1 cellular context compared by ENCODE assay signal in the genomic region with DNA sequence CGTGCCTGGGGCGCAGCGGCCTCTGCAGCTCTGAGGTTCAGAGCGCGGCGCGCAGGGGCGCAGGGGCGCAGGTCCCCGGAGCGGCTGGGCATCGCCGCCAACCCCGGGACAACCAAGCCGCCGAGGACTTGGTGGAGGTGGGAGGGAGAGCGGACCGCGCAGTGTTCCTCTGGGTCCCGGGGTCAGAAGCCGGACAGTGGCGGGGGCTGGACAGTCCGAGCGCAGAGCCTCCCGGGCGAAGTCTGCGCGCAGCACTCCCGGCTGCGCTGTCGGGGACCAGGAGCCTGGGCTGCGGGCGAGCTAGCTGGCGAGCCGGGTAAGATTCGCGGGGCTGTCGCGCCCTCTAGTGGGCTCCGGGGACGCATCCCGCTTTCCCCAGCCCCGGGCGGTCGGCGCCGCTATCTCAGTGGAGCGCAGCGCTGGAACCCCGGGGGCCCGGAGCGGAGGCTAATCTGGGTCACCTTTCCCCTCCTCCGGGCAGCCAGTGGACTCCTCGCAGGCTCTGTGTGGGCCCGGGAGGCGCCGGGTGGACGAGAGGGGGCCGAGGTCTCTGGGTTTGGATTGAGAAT.
TF ChIP-seq lines count a peak whose summit lies in the region.

No MANE protein-coding gene starts in this region.

TF ChIP-seq in K562, 482 proteins besides CTCF, POLR2A, EP300 and RAD21 (continued from another document):
- no peak for TF ChIP-seq KLF13 (tag; IDR thresholded peaks at IDR 0.05; ENCODE audit: borderline replicate concordance, low read depth)
- TF ChIP-seq, protein P1, sequence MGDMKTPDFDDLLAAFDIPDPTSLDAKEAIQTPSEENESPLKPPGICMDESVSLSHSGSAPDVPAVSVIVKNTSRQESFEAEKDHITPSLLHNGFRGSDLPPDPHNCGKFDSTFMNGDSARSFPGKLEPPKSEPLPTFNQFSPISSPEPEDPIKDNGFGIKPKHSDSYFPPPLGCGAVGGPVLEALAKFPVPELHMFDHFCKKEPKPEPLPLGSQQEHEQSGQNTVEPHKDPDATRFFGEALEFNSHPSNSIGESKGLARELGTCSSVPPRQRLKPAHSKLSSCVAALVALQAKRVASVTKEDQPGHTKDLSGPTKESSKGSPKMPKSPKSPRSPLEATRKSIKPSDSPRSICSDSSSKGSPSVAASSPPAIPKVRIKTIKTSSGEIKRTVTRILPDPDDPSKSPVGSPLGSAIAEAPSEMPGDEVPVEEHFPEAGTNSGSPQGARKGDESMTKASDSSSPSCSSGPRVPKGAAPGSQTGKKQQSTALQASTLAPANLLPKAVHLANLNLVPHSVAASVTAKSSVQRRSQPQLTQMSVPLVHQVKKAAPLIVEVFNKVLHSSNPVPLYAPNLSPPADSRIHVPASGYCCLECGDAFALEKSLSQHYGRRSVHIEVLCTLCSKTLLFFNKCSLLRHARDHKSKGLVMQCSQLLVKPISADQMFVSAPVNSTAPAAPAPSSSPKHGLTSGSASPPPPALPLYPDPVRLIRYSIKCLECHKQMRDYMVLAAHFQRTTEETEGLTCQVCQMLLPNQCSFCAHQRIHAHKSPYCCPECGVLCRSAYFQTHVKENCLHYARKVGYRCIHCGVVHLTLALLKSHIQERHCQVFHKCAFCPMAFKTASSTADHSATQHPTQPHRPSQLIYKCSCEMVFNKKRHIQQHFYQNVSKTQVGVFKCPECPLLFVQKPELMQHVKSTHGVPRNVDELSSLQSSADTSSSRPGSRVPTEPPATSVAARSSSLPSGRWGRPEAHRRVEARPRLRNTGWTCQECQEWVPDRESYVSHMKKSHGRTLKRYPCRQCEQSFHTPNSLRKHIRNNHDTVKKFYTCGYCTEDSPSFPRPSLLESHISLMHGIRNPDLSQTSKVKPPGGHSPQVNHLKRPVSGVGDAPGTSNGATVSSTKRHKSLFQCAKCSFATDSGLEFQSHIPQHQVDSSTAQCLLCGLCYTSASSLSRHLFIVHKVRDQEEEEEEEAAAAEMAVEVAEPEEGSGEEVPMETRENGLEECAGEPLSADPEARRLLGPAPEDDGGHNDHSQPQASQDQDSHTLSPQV (IDR thresholded peaks at IDR 0.05): no peak
- no peak for TF ChIP-seq NFRKB (IDR thresholded peaks at IDR 0.05; ENCODE audit: low read depth)
- TF ChIP-seq CHD4 (IDR thresholded peaks at IDR 0.05; ENCODE audit: insufficient read depth, insufficient replicate concordance, low read depth, low read length, poor library complexity, severe bottlenecking): no peak
- 0 out of 4 replicates have a peak, but pooled peaks of 1 of the 2 experiments have one; percentile 48 for TF ChIP-seq UBTF (IDR thresholded peaks at IDR 0.05; ENCODE audit: borderline replicate concordance in 1 of 2, low read depth in 2 of 2, low read length in 2 of 2)
- no peak for TF ChIP-seq ZNF121 (CRISPR knock-in tag; conservative IDR thresholded peaks at IDR 0.05)
- 0 out of 2 replicates have a peak, but pooled peaks have one; percentile 20 for TF ChIP-seq RBFOX2 (IDR thresholded peaks at IDR 0.05; ENCODE audit: low read depth, low read length)
- no peak for TF ChIP-seq RHOXF2B (CRISPR knock-in tag; conservative IDR thresholded peaks at IDR 0.05)
- no peak for TF ChIP-seq GTF2B (IDR thresholded peaks at IDR 0.05; ENCODE audit: extremely low read depth, insufficient read length)
- no peak for TF ChIP-seq HMBOX1 (IDR thresholded peaks at IDR 0.05)
- no peak for TF ChIP-seq RNF2 (IDR thresholded peaks at IDR 0.05)
- peak; percentile 71; the same call in 1 of the 2 replicates for TF ChIP-seq STAG1 (CRISPR knock-in tag; IDR thresholded peaks at IDR 0.05; ENCODE audit: borderline replicate concordance)
- TF ChIP-seq ZNF778 (CRISPR knock-in tag; IDR thresholded peaks at IDR 0.05): no peak
- TF ChIP-seq NFIX (CRISPR knock-in tag; IDR thresholded peaks at IDR 0.05; ENCODE audit: low read depth): no peak
- TF ChIP-seq, protein P2, sequence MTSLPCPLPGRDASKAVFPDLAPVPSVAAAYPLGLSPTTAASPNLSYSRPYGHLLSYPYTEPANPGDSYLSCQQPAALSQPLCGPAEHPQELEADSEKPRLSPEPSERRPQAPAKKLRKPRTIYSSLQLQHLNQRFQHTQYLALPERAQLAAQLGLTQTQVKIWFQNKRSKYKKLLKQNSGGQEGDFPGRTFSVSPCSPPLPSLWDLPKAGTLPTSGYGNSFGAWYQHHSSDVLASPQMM (CRISPR knock-in tag; IDR thresholded peaks at IDR 0.05): no peak
- TF ChIP-seq ZBTB8A (IDR thresholded peaks at IDR 0.05; ENCODE audit: partially characterized antibody): no peak
- no peak for TF ChIP-seq ZBTB34 (CRISPR knock-in tag; IDR thresholded peaks at IDR 0.05)
- TF ChIP-seq PCBP1 (IDR thresholded peaks at IDR 0.05; ENCODE audit: low read depth, low read length, poor library complexity, severe bottlenecking): peak; percentile 7
- TF ChIP-seq CEBPG (CRISPR knock-in tag; IDR thresholded peaks at IDR 0.05): no peak
- TF ChIP-seq CEBPG (tag; conservative IDR thresholded peaks at IDR 0.05 in 1 of 2, IDR thresholded peaks at IDR 0.05 in 1 of 2): no peak
- no peak for TF ChIP-seq TAF9B (IDR thresholded peaks at IDR 0.05; ENCODE audit: partially characterized antibody)
- peak; percentile 60 for TF ChIP-seq SMC3 (conservative IDR thresholded peaks at IDR 0.05; ENCODE audit: insufficient read depth, low read depth, low read length)
- no peak for TF ChIP-seq SNAPC5 (CRISPR knock-in tag; IDR thresholded peaks at IDR 0.05)
- no peak for TF ChIP-seq MIER1 (IDR thresholded peaks at IDR 0.05; ENCODE audit: low read depth)
- TF ChIP-seq RFX5 (IDR thresholded peaks at IDR 0.05; ENCODE audit: low read depth, low read length): no peak
- TF ChIP-seq FOXM1 (IDR thresholded peaks at IDR 0.05; ENCODE audit: low read depth): no peak
- no peak for TF ChIP-seq FOXM1 (CRISPR knock-in tag; IDR thresholded peaks at IDR 0.05; ENCODE audit: low read depth)
- TF ChIP-seq TAL1 (IDR thresholded peaks at IDR 0.05): no peak
- TF ChIP-seq SMARCE1 (IDR thresholded peaks at IDR 0.05): no peak
- no peak for TF ChIP-seq ZNF384 (IDR thresholded peaks at IDR 0.05; ENCODE audit: low read depth, low read length)
- TF ChIP-seq DMBX1 (CRISPR knock-in tag; IDR thresholded peaks at IDR 0.05; ENCODE audit: borderline replicate concordance): no peak
- TF ChIP-seq TSHZ1 (CRISPR knock-in tag; IDR thresholded peaks at IDR 0.05): no peak
- TF ChIP-seq, protein P3, sequence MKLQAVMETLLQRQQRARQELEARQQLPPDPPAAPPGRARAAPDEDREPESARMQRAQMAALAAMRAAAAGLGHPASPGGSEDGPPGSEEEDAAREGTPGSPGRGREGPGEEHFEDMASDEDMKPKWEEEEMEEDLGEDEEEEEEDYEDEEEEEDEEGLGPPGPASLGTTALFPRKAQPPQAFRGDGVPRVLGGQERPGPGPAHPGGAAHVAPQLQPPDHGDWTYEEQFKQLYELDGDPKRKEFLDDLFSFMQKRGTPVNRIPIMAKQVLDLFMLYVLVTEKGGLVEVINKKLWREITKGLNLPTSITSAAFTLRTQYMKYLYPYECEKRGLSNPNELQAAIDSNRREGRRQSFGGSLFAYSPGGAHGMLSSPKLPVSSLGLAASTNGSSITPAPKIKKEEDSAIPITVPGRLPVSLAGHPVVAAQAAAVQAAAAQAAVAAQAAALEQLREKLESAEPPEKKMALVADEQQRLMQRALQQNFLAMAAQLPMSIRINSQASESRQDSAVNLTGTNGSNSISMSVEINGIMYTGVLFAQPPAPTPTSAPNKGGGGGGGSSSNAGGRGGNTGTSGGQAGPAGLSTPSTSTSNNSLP (IDR thresholded peaks at IDR 0.05; ENCODE audit: borderline replicate concordance, low read depth, low read length): no peak
- TF ChIP-seq TFAP4 (CRISPR knock-in tag; IDR thresholded peaks at IDR 0.05; ENCODE audit: borderline replicate concordance): no peak
